In genomic region chr1:108961752-108962486, GRCh38 we compare ENCODE assay signal across 8 cellular contexts. TPM values are rescaled to one million over a fixed set of nuclear protein-coding genes. Genes with fewer than 3 reads are reported as not detected.
DNase-seq lines count a peak whose midpoint lies in the region; ATAC-seq and TF ChIP-seq lines count a peak whose summit lies in the region.

No MANE protein-coding gene starts in this region.

- peak overlapping the region; percentile 79 for H3K4me3 Mint-ChIP-seq in activated CD8-positive, alpha-beta memory T cell treated with anti-CD3 and anti-CD28 coated beads, Interleukin-2, amount 10 ng/mL, durations not matched to agents 7 days and 5 days
- H3K4me3 Mint-ChIP-seq in activated T-helper 17 cell treated with anti-CD3 and anti-CD28 coated beads, Interleukin-2, amount 50 U/mL, for 72 hours = peak overlapping the region; percentile 70

- intact Hi-C loops in testis (cut with DNase I; ENCODE audit: low total_unique reads) = no loop called here

- no peak for DNase-seq in activated CD8-positive, alpha-beta memory T cell treated with anti-CD3 and anti-CD28 coated beads, Interleukin-2, amount 10 ng/mL, durations not matched to agents 7 days and 5 days
- DNase-seq in activated CD8-positive, alpha-beta memory T cell treated with anti-CD3 and anti-CD28 coated beads for 24 hours = no peak
- DNase-seq in kidney epithelial cell (ENCODE audit: low read depth) = no peak
- DNase-seq in testis = no peak
- DNase-seq in stimulated activated CD4-positive, alpha-beta T cell treated with anti-CD3 and anti-CD28 coated beads, Interleukin-4, amount 100 ng/mL, for 4 hours = no peak

- no peaks in the 10 kb centered on the region for H3K27me3 ChIP-seq in kidney epithelial cell (ENCODE audit: control insufficient read depth, insufficient read depth, low read length)
- no peaks in the 10 kb centered on the region for H3K27me3 ChIP-seq in testis

- CTCF ChIA-PET in activated CD8-positive, alpha-beta memory T cell treated with anti-CD3 and anti-CD28 coated beads, Interleukin-2, amount 10 ng/mL, durations not matched to agents 7 days and 5 days (lab: Charles Lee) = interaction anchor here (0.5 to 1.4 kb wide), 6 partner anchors 14 to 1748 kb away, joined by 3 to 7 read pairs (median 4); partner anchors contain the start of gene TAF13

- ATAC-seq in activated CD8-positive, alpha-beta memory T cell treated with anti-CD3 and anti-CD28 coated beads, Interleukin-2, amount 10 ng/mL, durations not matched to agents 7 days and 5 days = no peak
- ATAC-seq in activated T-helper 17 cell treated with anti-CD3 and anti-CD28 coated beads, Interleukin-2, amount 50 U/mL, for 72 hours (replicated peaks) = no peak
- ATAC-seq in HG02840 (IDR thresholded peaks at IDR 0.05; ENCODE audit: low FRiP score, unreplicated experiment) (no peak), GM19023 (IDR thresholded peaks at IDR 0.05; ENCODE audit: unreplicated experiment) (no peak)

- peaks cover 48% of the 10 kb centered on the region for H3K4me1 Mint-ChIP-seq in activated CD8-positive, alpha-beta memory T cell treated with anti-CD3 and anti-CD28 coated beads, Interleukin-2, amount 10 ng/mL, durations not matched to agents 7 days and 5 days
- H3K4me1 Mint-ChIP-seq in activated T-helper 17 cell treated with anti-CD3 and anti-CD28 coated beads, Interleukin-2, amount 50 U/mL, for 72 hours = peaks cover 21% of the 10 kb centered on the region

- peaks cover 18% of the 10 kb centered on the region for H3K36me3 Mint-ChIP-seq in activated CD8-positive, alpha-beta memory T cell treated with anti-CD3 and anti-CD28 coated beads, Interleukin-2, amount 10 ng/mL, durations not matched to agents 7 days and 5 days
- peaks cover 37% of the 10 kb centered on the region for H3K36me3 Mint-ChIP-seq in activated T-helper 17 cell treated with anti-CD3 and anti-CD28 coated beads, Interleukin-2, amount 50 U/mL, for 72 hours (ENCODE audit: low read depth)

- peak overlapping the region in 1 of 2 donors; percentile 98 for H3K27ac ChIP-seq in testis

- 70 to 78% methylated on average over 15 of the region's 15 CpGs for WGBS in testis, 2 donors

- H3K4me3 ChIP-seq in kidney epithelial cell (ENCODE audit: low read depth, low read length) (peak overlapping the region; percentile 86), testis (peak overlapping the region; percentile 77 to 95)

- no peak for TF ChIP-seq POLR2A in testis (IDR thresholded peaks at IDR 0.05)

- H3K4me1 ChIP-seq in testis = peaks cover 22% of the 10 kb centered on the region

- H3K36me3 ChIP-seq in kidney epithelial cell (ENCODE audit: control insufficient read depth, insufficient read depth, low read length) (no peaks in the 10 kb centered on the region), testis (ENCODE audit: low read depth, missing control alignments) (no peaks in the 10 kb centered on the region)

- no peak for TF ChIP-seq CTCF in kidney epithelial cell (IDR thresholded peaks at IDR 0.05; ENCODE audit: insufficient read depth, low read length, poor library complexity, severe bottlenecking)
- no peak for TF ChIP-seq CTCF in testis (IDR thresholded peaks at IDR 0.05)

- H3K27me3 Mint-ChIP-seq in activated CD8-positive, alpha-beta memory T cell treated with anti-CD3 and anti-CD28 coated beads, Interleukin-2, amount 10 ng/mL, durations not matched to agents 7 days and 5 days = peaks cover 6% of the 10 kb centered on the region
- no peaks in the 10 kb centered on the region for H3K27me3 Mint-ChIP-seq in activated T-helper 17 cell treated with anti-CD3 and anti-CD28 coated beads, Interleukin-2, amount 50 U/mL, for 72 hours

- H3K9me3 Mint-ChIP-seq in activated CD8-positive, alpha-beta memory T cell treated with anti-CD3 and anti-CD28 coated beads, Interleukin-2, amount 10 ng/mL, durations not matched to agents 7 days and 5 days (ENCODE audit: low read depth) = no peaks in the 10 kb centered on the region
- no peaks in the 10 kb centered on the region for H3K9me3 Mint-ChIP-seq in activated T-helper 17 cell treated with anti-CD3 and anti-CD28 coated beads, Interleukin-2, amount 50 U/mL, for 72 hours

- H3K27ac Mint-ChIP-seq in activated CD8-positive, alpha-beta memory T cell treated with anti-CD3 and anti-CD28 coated beads, Interleukin-2, amount 10 ng/mL, durations not matched to agents 7 days and 5 days = peak overlapping the region; percentile 87
- H3K27ac Mint-ChIP-seq in activated T-helper 17 cell treated with anti-CD3 and anti-CD28 coated beads, Interleukin-2, amount 50 U/mL, for 72 hours = peak overlapping the region; percentile 37

- no peaks in the 10 kb centered on the region for H3K9me3 ChIP-seq in testis

RNA-seq across cellular contexts. Expression of gene CLCC1, which starts 1.4 kb away (rescaled TPM):
- 10 to 100 TPM; 14.0 to 16.6 TPM for total RNA-seq in activated CD8-positive, alpha-beta memory T cell treated with anti-CD3 and anti-CD28 coated beads, Interleukin-2, amount 10 ng/mL, durations not matched to agents 7 days and 5 days
- total RNA-seq in activated T-helper 17 cell treated with anti-CD3 and anti-CD28 coated beads, Interleukin-2, amount 50 U/mL, for 72 hours = 10 to 100 TPM; 14.3 to 19.8 TPM
- total RNA-seq in kidney epithelial cell (14.2 and 31.5 TPM in 2 replicates), testis (10 to 100 TPM; 23.6 to 34.6 TPM)
- polyA plus RNA-seq in testis (ENCODE audit: insufficient read depth, low read depth, low replicate concordance) = 16.4 TPM
